ENCODE assay signal across 8 cellular contexts in the genomic region with DNA sequence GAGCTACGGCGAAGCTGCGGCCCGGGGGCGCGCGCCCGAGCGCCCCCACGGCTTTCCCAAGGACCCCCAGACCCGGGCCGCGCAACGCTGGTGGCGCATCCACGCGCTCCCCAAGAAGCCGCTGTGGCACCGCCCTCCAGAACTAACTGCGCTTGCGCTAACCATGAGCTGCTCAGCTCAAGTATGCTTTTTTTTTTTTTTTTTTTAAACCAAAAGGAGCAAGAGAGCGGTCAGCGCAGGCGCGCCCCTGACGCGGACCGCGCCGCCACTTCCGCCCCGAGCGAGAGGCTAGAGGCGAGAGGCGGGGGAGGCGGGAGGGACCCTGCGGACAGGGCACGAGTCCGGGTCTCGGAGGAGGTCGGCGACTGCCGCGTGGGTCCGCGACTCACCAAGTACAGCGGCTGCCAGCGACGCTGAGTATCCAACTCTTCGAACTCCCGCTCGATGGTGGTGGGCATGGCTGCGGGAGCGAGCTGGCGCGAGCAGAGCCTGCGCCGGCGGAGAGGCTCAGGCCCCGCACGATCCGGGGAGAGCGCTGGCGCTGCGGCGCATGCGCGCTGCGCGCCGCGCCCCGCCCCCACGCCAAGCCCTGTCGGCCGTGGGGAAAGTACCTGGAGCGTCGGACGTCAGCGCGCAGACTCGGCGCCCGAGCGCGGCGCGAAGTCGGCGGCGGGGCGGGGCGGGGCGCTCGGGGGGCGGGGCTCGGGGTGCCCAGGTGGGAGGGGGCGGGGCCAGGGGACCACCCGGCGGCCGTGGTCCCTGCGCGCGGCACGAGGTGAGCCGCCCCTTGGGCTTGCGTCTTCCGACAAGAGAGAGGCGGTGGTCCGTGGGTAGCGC. TPM values are rescaled to one million over a fixed set of nuclear protein-coding genes. Genes with fewer than 3 reads are reported as not detected.
DNase-seq lines count a peak whose midpoint lies in the region; ATAC-seq and TF ChIP-seq lines count a peak whose summit lies in the region.

Gene PTPN2, minus strand, starts transcription at position 554 of the 837 bp plus-strand sequence. Its CDS starts 96 bp downstream, at position 458.

- peaks cover 55% of the 10 kb centered on the region for H3K4me1 Mint-ChIP-seq in activated naive CD4-positive, alpha-beta T cell treated with anti-CD3 and anti-CD28 coated beads, Interleukin-2, amount 50 U/mL, for 24 hours

- peaks cover 2% of the 10 kb centered on the region for H3K36me3 Mint-ChIP-seq in activated naive CD4-positive, alpha-beta T cell treated with anti-CD3 and anti-CD28 coated beads, Interleukin-2, amount 50 U/mL, for 24 hours

- no peaks in the 10 kb centered on the region for H3K9me3 Mint-ChIP-seq in activated naive CD4-positive, alpha-beta T cell treated with anti-CD3 and anti-CD28 coated beads, Interleukin-2, amount 50 U/mL, for 24 hours

- H3K27me3 Mint-ChIP-seq in activated naive CD4-positive, alpha-beta T cell treated with anti-CD3 and anti-CD28 coated beads, Interleukin-2, amount 50 U/mL, for 24 hours: no peaks in the 10 kb centered on the region

- peak within 1 kb of the TSS; percentile 97 for H3K27ac Mint-ChIP-seq in activated naive CD4-positive, alpha-beta T cell treated with anti-CD3 and anti-CD28 coated beads, Interleukin-2, amount 50 U/mL, for 24 hours

- DNase-seq in GM10266 (ENCODE audit: extremely low spot score): peak; percentile 98
- DNase-seq in NCI-H1092 treated with DMSO at 0.1 percent for 48 hours (lab: John Stamatoyannopoulos, UW): peak; percentile 87
- DNase-seq in globus pallidus (ENCODE audit: low spot score): peak; percentile 93
- DNase-seq in omental fat pad (ENCODE audit: low spot score): peak; percentile 62

- peak; percentile 66 for ATAC-seq in HG02623 (IDR thresholded peaks at IDR 0.05; ENCODE audit: unreplicated experiment)
- peak; percentile 89 for ATAC-seq in SK-N-SH treated with all-trans-retinoic acid at 6 μM for 48 hours
- ATAC-seq in omental fat pad (ENCODE audit: low FRiP score): peak; percentile 87

- TF ChIP-seq CTCF in GM10266 (IDR thresholded peaks at IDR 0.05; ENCODE audit: control insufficient read depth, insufficient read depth, low read depth, missing control alignments) (no peak), omental fat pad (IDR thresholded peaks at IDR 0.05) (no peak)

- H3K27ac ChIP-seq in temporal lobe (ENCODE audit: low read depth, low read length): peak within 1 kb of the TSS; percentile 92

- H3K4me3 Mint-ChIP-seq in activated naive CD4-positive, alpha-beta T cell treated with anti-CD3 and anti-CD28 coated beads, Interleukin-2, amount 50 U/mL, for 24 hours: peak within 1 kb of the TSS; percentile 95

TF ChIP-seq in SK-N-SH treated with all-trans-retinoic acid at 6 μM for 48 hours, 23 proteins besides CTCF, POLR2A, EP300 and RAD21:
- TF ChIP-seq SNAI2 (CRISPR knock-in tag; IDR thresholded peaks at IDR 0.05): no peak
- peak; percentile 93 for TF ChIP-seq GLIS3 (CRISPR knock-in tag; IDR thresholded peaks at IDR 0.05)
- 0 out of 2 replicates have a peak, but pooled peaks have one; percentile 11 for TF ChIP-seq TOX (CRISPR knock-in tag; IDR thresholded peaks at IDR 0.05; ENCODE audit: borderline replicate concordance)
- TF ChIP-seq ZFP3 (CRISPR knock-in tag; IDR thresholded peaks at IDR 0.05): peak; percentile 97
TF ChIP-seq in SK-N-SH treated with all-trans-retinoic acid at 6 μM for 48 hours: peak in this region for 3.

RNA-seq across cellular contexts. Expression of gene PTPN2, which starts in this region (rescaled TPM):
- 10 to 100 TPM; 27.2 to 97.9 (median 39.9) TPM for total RNA-seq in omental fat pad
- total RNA-seq in temporal lobe: 41.3 TPM

Comparison
In these comparisons a context has a peak if more than half of its experiments do, and no peak if none do; other contexts are left out.
1. Peak in every context shown above with its lines: DNase-seq, ATAC-seq and H3K27ac ChIP-seq.